In the genomic region with DNA sequence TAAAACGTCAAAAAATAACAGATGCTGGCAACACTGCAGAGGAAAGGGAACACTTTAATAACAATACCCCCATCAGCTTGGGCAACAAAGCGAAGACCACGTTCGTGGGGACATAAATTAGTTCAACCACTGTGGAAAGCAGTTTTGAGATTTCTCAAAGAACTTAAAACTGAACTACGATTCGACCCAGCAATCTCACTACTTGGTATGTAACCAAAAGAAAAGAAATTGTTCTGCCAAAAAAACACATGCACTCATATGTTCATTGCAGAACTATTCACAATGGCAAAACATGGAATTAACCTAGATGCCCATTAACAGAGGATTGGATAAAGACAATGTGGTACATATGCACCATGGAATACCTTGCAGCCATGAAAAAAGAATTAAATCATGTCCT, we compare ENCODE assay signal across 21 cellular contexts.
"Had no signal": no experiment of that assay in that cellular context is flagged by ENCODE, and none has a peak within 500 bp of the region (broad histone marks: within the 10 kb centered on the region; RNA-seq: fewer than 3 reads in every experiment).

No MANE protein-coding gene starts in this region.

- H3K9me3 ChIP-seq: esophagus muscularis mucosa had no signal

- H3K27ac ChIP-seq: esophagus muscularis mucosa, heart right ventricle, sigmoid colon, tibial nerve, WERI-Rb-1 had no signal

- H3K4me3 ChIP-seq: coronary artery, esophagus muscularis mucosa, heart right ventricle, sigmoid colon, tibial nerve had no signal

- H3K4me3 Mint-ChIP-seq: activated CD4-positive, alpha-beta T cell treated with anti-CD3 and anti-CD28 coated beads, Interleukin-2, amount 10 ng/mL, durations not matched to agents 7 days and 5 days; activated CD8-positive, alpha-beta memory T cell treated with anti-CD3 and anti-CD28 coated beads, Interleukin-2, amount 10 ng/mL, durations not matched to agents 7 days and 5 days; activated CD8-positive, alpha-beta T cell treated with anti-CD3 and anti-CD28 coated beads for 36 hours; memory B cell; neural crest cell had no signal

- H3K27ac Mint-ChIP-seq: activated CD4-positive, alpha-beta T cell treated with anti-CD3 and anti-CD28 coated beads, Interleukin-2, amount 10 ng/mL, durations not matched to agents 7 days and 5 days; activated CD8-positive, alpha-beta memory T cell treated with anti-CD3 and anti-CD28 coated beads, Interleukin-2, amount 10 ng/mL, durations not matched to agents 7 days and 5 days; activated CD8-positive, alpha-beta T cell treated with anti-CD3 and anti-CD28 coated beads for 36 hours; memory B cell had no signal

- H3K36me3 ChIP-seq: esophagus muscularis mucosa, heart right ventricle, sigmoid colon, tibial nerve, WERI-Rb-1 had no signal

- H3K27me3 Mint-ChIP-seq: activated CD4-positive, alpha-beta T cell treated with anti-CD3 and anti-CD28 coated beads, Interleukin-2, amount 10 ng/mL, durations not matched to agents 7 days and 5 days; activated CD8-positive, alpha-beta memory T cell treated with anti-CD3 and anti-CD28 coated beads, Interleukin-2, amount 10 ng/mL, durations not matched to agents 7 days and 5 days; activated CD8-positive, alpha-beta T cell treated with anti-CD3 and anti-CD28 coated beads for 36 hours; memory B cell had no signal

- ATAC-seq: activated CD8-positive, alpha-beta memory T cell treated with anti-CD3 and anti-CD28 coated beads, Interleukin-2, amount 10 ng/mL, durations not matched to agents 7 days and 5 days; activated CD8-positive, alpha-beta T cell treated with anti-CD3 and anti-CD28 coated beads for 36 hours; heart right ventricle; left colon had no signal

- H3K9me3 Mint-ChIP-seq: activated CD8-positive, alpha-beta T cell treated with anti-CD3 and anti-CD28 coated beads for 36 hours; memory B cell; neural crest cell had no signal

- DNase-seq: activated CD4-positive, alpha-beta T cell treated with anti-CD3 and anti-CD28 coated beads, Interleukin-2, amount 10 ng/mL, durations not matched to agents 7 days and 5 days; activated CD4-positive, CD25-positive, alpha-beta regulatory T cell treated with anti-CD3 and anti-CD28 coated beads, Interleukin-2, amount 50 U/mL, for 72 hours; activated CD8-positive, alpha-beta memory T cell treated with anti-CD3 and anti-CD28 coated beads, Interleukin-2, amount 10 ng/mL, durations not matched to agents 7 days and 5 days; activated CD8-positive, alpha-beta T cell treated with anti-CD3 and anti-CD28 coated beads for 36 hours; activated effector memory CD4-positive, alpha-beta T cell treated with anti-CD3 and anti-CD28 coated beads, Interleukin-2, amount 50 U/mL, for 16 hours; activated naive CD4-positive, alpha-beta T cell treated with anti-CD3 and anti-CD28 coated beads, Interleukin-2, amount 50 U/mL, for 16 hours; activated T-cell treated with anti-CD3 and anti-CD28 coated beads for 4 hours; aorta; heart right ventricle; left colon; occipital lobe; sigmoid colon; stimulated activated CD4-positive, alpha-beta T cell treated with anti-CD3 and anti-CD28 coated beads, Interleukin-4, amount 100 ng/mL, for 1 hour; stimulated activated naive CD4-positive, alpha-beta T cell treated with Interleukin-2 at 50 U/mL for 16 hours; T-helper 1 cell; WERI-Rb-1 had no signal

- H3K36me3 Mint-ChIP-seq: memory B cell had no signal

- H3K4me1 Mint-ChIP-seq: memory B cell, neural crest cell had no signal

- H3K27me3 ChIP-seq: esophagus muscularis mucosa, heart right ventricle, sigmoid colon, tibial nerve had no signal
